In genomic region chr7:24877790-24878311, GRCh38 we compare ENCODE assay signal across 8 cellular contexts.
DNase-seq lines count a peak whose midpoint lies in the region; ATAC-seq and FAIRE-seq lines count a peak whose summit lies in the region.

No MANE protein-coding gene starts in this region.

- peak overlapping the region; percentile 84 for H3K4me2 ChIP-seq in Karpas-422 (ENCODE audit: low read depth, low read length, poor library complexity, severe bottlenecking)

- H4K20me1 ChIP-seq in Karpas-422 (ENCODE audit: insufficient read depth, low read depth, low read length) = no peaks in the 10 kb centered on the region

- H2AFZ ChIP-seq in Karpas-422 (ENCODE audit: low read length) = no peak overlapping the region

- H3K36me3 ChIP-seq in Karpas-422 (ENCODE audit: insufficient read depth, low read length) = no peaks in the 10 kb centered on the region

- H3K79me2 ChIP-seq in Karpas-422 (ENCODE audit: low read length) = peaks cover 64% of the 10 kb centered on the region

- DNase-seq in GM18507 (ENCODE audit: extremely low spot score, insufficient read length, low read depth) (peak; percentile 15), Karpas-422 (peak; percentile 98), dermis blood vessel endothelial cell (peak; percentile 32), superior temporal gyrus (ENCODE audit: extremely low spot score) (peak; percentile 81), NCI-H2029 (lab: John Stamatoyannopoulos, UW) (no peak), NCI-H2107 (lab: John Stamatoyannopoulos, UW) (no peak), retina (no peak)

- H3K27ac ChIP-seq in Karpas-422 (ENCODE audit: low read length) = peak overlapping the region; percentile 99

- ATAC-seq in GM21619 (IDR thresholded peaks at IDR 0.05; ENCODE audit: unreplicated experiment) = peak; percentile 90

- peak overlapping the region; percentile 72 for H3K9ac ChIP-seq in Karpas-422 (ENCODE audit: low read length)

- H3K4me3 ChIP-seq in Karpas-422 (ENCODE audit: low read length) = peak overlapping the region; percentile 55

- H3K27me3 ChIP-seq in Karpas-422 (ENCODE audit: low read length) = no peaks in the 10 kb centered on the region

- no peaks in the 10 kb centered on the region for H3K9me2 ChIP-seq in Karpas-422 (replicated peaks; ENCODE audit: insufficient read depth, low read length)

- FAIRE-seq in GM18507 (lab: Jason Lieb, UNC) = peak; percentile 95

- no peaks in the 10 kb centered on the region for H3K9me3 ChIP-seq in Karpas-422 (ENCODE audit: low read length)

- H3K4me1 ChIP-seq in Karpas-422 (ENCODE audit: low read length) = peaks cover 98% of the 10 kb centered on the region

Comparison
In these comparisons a context has a peak if more than half of its experiments do, and no peak if none do; other contexts are left out.
1. DNase-seq: peak in GM18507 (single experiment), Karpas-422 (single experiment), dermis blood vessel endothelial cell (single experiment) and superior temporal gyrus (single experiment); none in NCI-H2029 (single experiment), NCI-H2107 (single experiment) and retina (single experiment).